ENCODE assay signal across 8 cellular contexts in the genomic region with DNA sequence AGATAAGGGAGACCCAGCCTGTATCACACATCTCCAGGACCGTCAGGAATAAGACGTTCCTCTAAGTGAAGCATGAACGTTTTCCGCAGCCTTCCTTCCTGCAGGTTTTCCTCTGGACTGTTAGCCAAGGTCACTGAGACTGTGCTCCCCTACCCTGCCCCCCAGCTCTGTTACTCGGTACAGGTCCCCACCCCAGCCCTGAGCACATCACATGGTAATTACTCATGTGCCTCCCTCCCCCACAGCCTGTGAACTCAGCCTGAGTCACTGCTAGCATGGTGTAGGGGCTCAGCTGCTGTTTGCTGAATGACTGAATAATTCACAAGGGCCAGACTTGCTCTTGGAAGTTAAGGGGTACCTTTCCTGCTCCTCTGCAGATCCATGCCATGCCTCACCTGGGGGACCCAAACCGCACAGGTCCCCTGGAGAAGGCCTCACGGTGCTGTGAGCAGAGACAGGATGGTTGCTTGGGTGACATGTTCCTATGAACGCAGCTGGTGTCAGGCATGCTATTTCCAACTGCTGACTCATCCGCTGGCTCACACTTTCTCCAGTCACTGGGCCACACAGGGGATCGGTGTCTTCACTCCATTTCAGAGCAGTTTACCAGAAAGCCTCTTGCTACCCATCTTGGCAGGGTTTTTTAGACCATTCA.
DNase-seq lines count a peak whose midpoint lies in the region; ATAC-seq, FAIRE-seq and TF ChIP-seq lines count a peak whose summit lies in the region.

No MANE protein-coding gene starts in this region.

- FAIRE-seq in GM12891 (lab: Jason Lieb, UNC): peak; percentile 52

- TF ChIP-seq POLR2A in GM12891 (IDR thresholded peaks at IDR 0.05; ENCODE audit: low read depth, low read length): no peak

- H3K27me3 ChIP-seq in esophagus (ENCODE audit: control insufficient read depth in 1 of 2, insufficient read depth in 2 of 2, low read length in 2 of 2): no peaks in the 10 kb centered on the region

- H3K27ac ChIP-seq in esophagus (ENCODE audit: low read depth in 2 of 2, low read length in 1 of 2): peak overlapping the region; percentile 18 to 78
- peak overlapping the region; percentile 71 for H3K27ac ChIP-seq in substantia nigra (ENCODE audit: low read depth, low read length, poor library complexity, severe bottlenecking)

- no peaks in the 10 kb centered on the region for H3K9me3 ChIP-seq in esophagus (ENCODE audit: control insufficient read depth in 2 of 2, insufficient read depth in 1 of 2, low read depth in 1 of 2, low read length in 1 of 2)

- no peaks in the 10 kb centered on the region for H3K36me3 ChIP-seq in esophagus (ENCODE audit: control insufficient read depth in 2 of 2, insufficient read depth in 2 of 2, low read length in 1 of 2)

- no peak overlapping the region for H3K4me3 ChIP-seq in esophagus (ENCODE audit: low read depth in 1 of 2, low read length in 2 of 2)

- ATAC-seq in HG03280 (IDR thresholded peaks at IDR 0.05; ENCODE audit: unreplicated experiment): no peak

- peaks cover 3 to 9% of the 10 kb centered on the region in 2 donors for H3K4me1 ChIP-seq in esophagus (ENCODE audit: control insufficient read depth in 2 of 2, insufficient read depth in 2 of 2, low read length in 1 of 2)

- DNase-seq in GM12891 (ENCODE audit: insufficient read length, low spot score) (no peak), NCI-H2196 (lab: John Stamatoyannopoulos, UW; ENCODE audit: unreplicated experiment) (peak; percentile 40), non-pigmented ciliary epithelial cell (ENCODE audit: low read depth) (peak; percentile 88), substantia nigra (lab: John Stamatoyannopoulos, UW) (peak in 21 of 49 donors; percentile 9 to 78 (median 38))
- DNase-seq in activated CD8-positive, alpha-beta memory T cell treated with anti-CD3 and anti-CD28 coated beads, Interleukin-2, amount 50 U/mL, for 24 hours (ENCODE audit: extremely low read depth): peak; percentile 51
- DNase-seq in effector CD8-positive, alpha-beta T cell (lab: John Stamatoyannopoulos, UW): no peak

- WGBS in esophagus, 2 donors: 29 to 35% methylated on average over 10 of the region's 10 CpGs

TF ChIP-seq in GM12891, 5 proteins besides CTCF, POLR2A, EP300 and RAD21:
- no peak for TF ChIP-seq SPI1 (IDR thresholded peaks at IDR 0.05; ENCODE audit: low read depth, low read length)
- TF ChIP-seq POU2F2 (IDR thresholded peaks at IDR 0.05; ENCODE audit: low read depth, low read length): 0 out of 2 replicates have a peak, but pooled peaks have one; percentile 37

Comparison
In these comparisons a context has a peak if more than half of its experiments do, and no peak if none do; other contexts are left out.
1. DNase-seq: peak in NCI-H2196 (single experiment), activated CD8-positive, alpha-beta memory T cell treated with anti-CD3 and anti-CD28 coated beads, Interleukin-2, amount 50 U/mL, for 24 hours (single experiment) and non-pigmented ciliary epithelial cell (single experiment); none in GM12891 (single experiment) and effector CD8-positive, alpha-beta T cell (single experiment).